25 cellular contexts compared by ENCODE assay signal in the genomic region with DNA sequence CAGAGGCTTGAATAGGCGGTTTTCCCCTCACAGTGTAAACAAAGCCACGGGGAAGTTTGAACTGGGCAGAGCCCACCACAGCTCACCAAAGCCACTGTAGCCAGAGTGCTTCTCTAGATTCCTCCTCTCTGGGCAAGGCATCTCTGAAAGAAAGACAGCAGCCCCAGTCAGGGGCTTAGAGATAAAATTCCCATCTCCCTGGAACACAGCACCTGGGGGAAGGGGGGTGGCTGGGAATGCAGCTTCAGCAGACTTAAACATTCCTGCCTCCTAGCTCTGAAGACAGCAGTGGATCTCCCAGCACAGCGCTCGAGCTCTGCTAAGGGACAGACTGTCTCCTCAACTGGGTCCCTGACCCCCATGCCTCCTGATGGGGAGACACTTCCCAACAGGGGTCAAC.
"Had no signal": no experiment of that assay in that cellular context is flagged by ENCODE, and none has a peak within 500 bp of the region (broad histone marks: within the 10 kb centered on the region; RNA-seq: fewer than 3 reads in every experiment).

No MANE protein-coding gene starts in this region.

- H3K4me3 ChIP-seq: hepatocyte, left lung, lower lobe of right lung, ovary, right atrium auricular region, skin epidermis, tibial nerve, uterus had no signal

- H3K36me3 Mint-ChIP-seq: type B pancreatic cell had no signal

- H3K27me3 ChIP-seq: hepatocyte, left lung, ovary, right atrium auricular region, tibial nerve, uterus had no signal

- FAIRE-seq: kidney had no signal

- H3K79me2 ChIP-seq: hepatocyte had no signal

- H3K4me3 Mint-ChIP-seq: mesothelial cell of epicardium; naive B cell; natural killer cell; nephron progenitor cell; stimulated activated naive CD8-positive, alpha-beta T cell treated with anti-CD3 and anti-CD28 coated beads, Interleukin-15, Interleukin-2, amounts not matched to agents 100 ng/mL and 50 ng/mL, for 24 hours; type B pancreatic cell had no signal

- ATAC-seq: left colon, left lung, lower lobe of right lung, natural killer cell, sciatic nerve had no signal

- H3K9me3 ChIP-seq: lower lobe of right lung, ovary had no signal

- H3K4me1 ChIP-seq: left lung, lower lobe of right lung, right atrium auricular region, tibial nerve, uterus had no signal

- H3K36me3 ChIP-seq: left lung, lower lobe of right lung, ovary, right atrium auricular region, uterus had no signal

- H3K27ac ChIP-seq: hepatocyte, left lung, lower lobe of right lung, ovary, right atrium auricular region, skin epidermis, tibial nerve, uterus had no signal

- H3K27ac Mint-ChIP-seq: mesothelial cell of epicardium; naive B cell; natural killer cell; nephron progenitor cell; progenitor cell of endocrine pancreas; stimulated activated naive CD8-positive, alpha-beta T cell treated with anti-CD3 and anti-CD28 coated beads, Interleukin-15, Interleukin-2, amounts not matched to agents 100 ng/mL and 50 ng/mL, for 24 hours; type B pancreatic cell had no signal

- H3K27me3 Mint-ChIP-seq: progenitor cell of endocrine pancreas; stimulated activated naive CD8-positive, alpha-beta T cell treated with anti-CD3 and anti-CD28 coated beads, Interleukin-15, Interleukin-2, amounts not matched to agents 100 ng/mL and 50 ng/mL, for 24 hours; type B pancreatic cell had no signal

- H2AFZ ChIP-seq: hepatocyte had no signal

- H3K4me1 Mint-ChIP-seq: mesothelial cell of epicardium, naive B cell, natural killer cell, nephron progenitor cell had no signal

- H3K4me2 ChIP-seq: hepatocyte had no signal

- DNase-seq: kidney; left colon; left lung; lower lobe of right lung; mammary epithelial cell; mesenchymal stem cell; naive B cell; natural killer cell; nephron progenitor cell; ovary; stimulated activated CD4-positive, alpha-beta T cell treated with anti-CD3 and anti-CD28 coated beads, Interleukin-12 subunit alpha, Interleukin-12 subunit beta, amount 100 ng/mL, for 4 hours; stimulated activated CD4-positive, alpha-beta T cell treated with anti-CD3 and anti-CD28 coated beads, Interleukin-15, amount 100 ng/mL, for 24 hours; stimulated activated CD4-positive, alpha-beta T cell treated with anti-CD3 and anti-CD28 coated beads, Interleukin-2, amount 100 ng/mL, for 24 hours; stimulated activated CD4-positive, alpha-beta T cell treated with anti-CD3 and anti-CD28 coated beads, Interleukin-4, amount 100 ng/mL, for 1 hour; stimulated activated naive CD4-positive, alpha-beta T cell; uterus had no signal
